ENCODE assay signal across 8 cellular contexts in the genomic region with DNA sequence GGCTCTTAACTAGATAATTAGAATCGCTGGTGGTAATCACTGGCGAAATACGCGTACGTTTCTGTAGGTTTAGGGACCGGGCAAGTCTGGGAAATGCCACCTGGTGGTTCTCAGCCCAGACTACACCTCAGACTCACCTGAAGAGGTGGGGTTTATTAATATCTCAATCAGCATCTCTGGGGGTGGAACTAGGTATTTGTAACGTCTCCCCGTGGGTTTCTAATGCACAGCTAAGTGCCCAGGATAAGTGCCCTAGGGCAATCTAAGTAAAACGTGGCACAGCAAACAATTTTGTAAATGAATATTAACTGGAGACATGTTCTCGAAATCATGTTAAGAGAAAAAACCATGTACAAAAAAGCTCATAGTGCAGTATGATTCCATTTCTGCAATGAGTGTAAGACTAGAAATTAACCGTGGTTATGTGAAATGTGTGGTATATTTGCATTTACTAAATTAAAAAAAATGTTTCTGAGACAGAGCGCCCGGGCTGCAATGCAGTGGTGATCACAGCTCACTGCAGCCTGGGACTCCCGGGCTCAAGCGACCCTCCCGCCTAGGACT. TPM values are rescaled to one million over a fixed set of nuclear protein-coding genes. Genes with fewer than 3 reads are reported as not detected.
A peak's percentile ranks its signal among the peaks of the same experiment; 100 is the strongest.
DNase-seq lines count a peak whose midpoint lies in the region; ATAC-seq, FAIRE-seq and TF ChIP-seq lines count a peak whose summit lies in the region.

No MANE protein-coding gene starts in this region.

- no peak for TF ChIP-seq CTCF in AG09309 (IDR thresholded peaks at IDR 0.05; ENCODE audit: control insufficient read depth, insufficient read depth, low read depth, low read length, missing control alignments)
- peak in 5 of 6 experiments; percentile 5 to 49 (median 20) for TF ChIP-seq CTCF in adrenal gland (IDR thresholded peaks at IDR 0.05)

- H3K36me3 ChIP-seq in adrenal gland (replicated peaks in 1 of 2), result no peaks in the 10 kb centered on the region
- no peaks in the 10 kb centered on the region for H3K36me3 ChIP-seq in iPS DF 6.9 (ENCODE audit: control insufficient read depth, insufficient read depth, low read length)
- no peaks in the 10 kb centered on the region for H3K36me3 ChIP-seq in small intestine (ENCODE audit: control insufficient read depth in 2 of 2, insufficient read depth in 2 of 2, low read length in 2 of 2)

- intact Hi-C loops in adrenal gland (cut with DNase I), result no loop called here

- TF ChIP-seq POLR2A in adrenal gland (IDR thresholded peaks at IDR 0.05), result no peak

- H3K4me1 ChIP-seq in adrenal gland (replicated peaks in 1 of 2) (peaks cover 12 to 32% of the 10 kb centered on the region in 2 donors), iPS DF 6.9 (ENCODE audit: control insufficient read depth, insufficient read depth, low read length) (peaks cover 4% of the 10 kb centered on the region), small intestine (ENCODE audit: control insufficient read depth in 2 of 2, insufficient read depth in 1 of 2, low read depth in 1 of 2, low read length in 1 of 2) (peaks cover 2 to 5% of the 10 kb centered on the region in 2 donors)

- no peak for DNase-seq in AG09309 (ENCODE audit: low read depth)
- peak; percentile 63 for DNase-seq in NCI-H345 treated with DMSO at 0.1 percent for 48 hours (lab: John Stamatoyannopoulos, UW; ENCODE audit: unreplicated experiment)
- no peak for DNase-seq in adrenal gland
- DNase-seq in iPS DF 6.9 (ENCODE audit: low read depth, low spot score), result no peak
- DNase-seq in small intestine, result peak; percentile 81
- no peak for DNase-seq in COLO829 (ENCODE audit: low spot score)

- 36 to 41% (median 38%) methylated on average over 16 of the region's 16 CpGs for WGBS in adrenal gland, 4 donors
- WGBS in iPS DF 6.9 (ENCODE audit: insufficient coverage, insufficient read length), result no CpG with 5 or more reads among the region's 16 CpGs
- 7 to 28% (median 14%) methylated on average over 16 of the region's 16 CpGs for WGBS in small intestine, 3 donors

- H3K9me3 ChIP-seq in adrenal gland (replicated peaks in 1 of 3) (no peaks in the 10 kb centered on the region), iPS DF 6.9 (ENCODE audit: control insufficient read depth, insufficient read depth, low read length) (no peaks in the 10 kb centered on the region), small intestine (ENCODE audit: control insufficient read depth, low read depth) (no peaks in the 10 kb centered on the region)

- H3K27me3 ChIP-seq in adrenal gland (no peaks in the 10 kb centered on the region), iPS DF 6.9 (ENCODE audit: control insufficient read depth, insufficient read depth, low read length) (no peaks in the 10 kb centered on the region), small intestine (ENCODE audit: control insufficient read depth in 2 of 2, insufficient read depth in 2 of 2, low read length in 2 of 2) (no peaks in the 10 kb centered on the region)

- ATAC-seq in GM18867 (IDR thresholded peaks at IDR 0.05; ENCODE audit: unreplicated experiment), result peak; percentile 51
- peak; percentile 50 for ATAC-seq in HG03066 (IDR thresholded peaks at IDR 0.05; ENCODE audit: low read depth, unreplicated experiment)

- H3K4me3 ChIP-seq in AG09309 (ENCODE audit: control insufficient read depth, low read depth, low read length), result peak overlapping the region; percentile 80
- peak overlapping the region in 3 of 4 donors; percentile 13 to 94 (median 76) for H3K4me3 ChIP-seq in adrenal gland
- H3K4me3 ChIP-seq in iPS DF 6.9 (ENCODE audit: low read length), result peak overlapping the region; percentile 76; the same call in 1 of the 2 replicates
- peak overlapping the region; percentile 21 to 53 for H3K4me3 ChIP-seq in small intestine (ENCODE audit: low read depth in 1 of 2, low read length in 2 of 2)

- FAIRE-seq in small intestine (lab: Jason Lieb, UNC), result no peak

- H3K27ac ChIP-seq in adrenal gland, result peak overlapping the region in 4 of 5 donors; percentile 43 to 93 (median 79)
- H3K27ac ChIP-seq in iPS DF 6.9 (ENCODE audit: low read length), result no peak overlapping the region
- peak overlapping the region; percentile 75 for H3K27ac ChIP-seq in small intestine (ENCODE audit: low read depth in 1 of 2, low read length in 1 of 2)

RNA-seq across cellular contexts. Expression of gene CNOT11, which starts 0.8 kb away (rescaled TPM):
- total RNA-seq in adrenal gland, result 10 to 100 TPM; 27.4 to 36.1 (median 32.6) TPM
- polyA plus RNA-seq in adrenal gland (10 to 100 TPM in 2 of 3 donors, 1 to 10 TPM in 1; 9.5 to 67.3 (median 14.2) TPM), small intestine (10 to 100 TPM; 22.4 to 29.5 (median 26.2) TPM)

RNA-seq across cellular contexts. Expression of gene RNF149, which starts 56.6 kb away (rescaled TPM):
- 10 to 100 TPM; 38.4 to 98.4 (median 59.0) TPM for total RNA-seq in adrenal gland
- 10 to 100 TPM; 31.5 to 48.5 (median 39.5) TPM for polyA plus RNA-seq in adrenal gland
- 10 to 100 TPM; 23.0 to 32.7 (median 24.4) TPM for polyA plus RNA-seq in small intestine

Comparison
In these comparisons a context has a peak if more than half of its experiments do, and no peak if none do; other contexts are left out.
1. DNase-seq: peak in NCI-H345 treated with DMSO at 0.1 percent for 48 hours (single experiment) and small intestine (single experiment); none in AG09309 (single experiment), adrenal gland (0 of 7), iPS DF 6.9 (single experiment) and COLO829 (single experiment).
2. Peak in every context shown above with its lines, with median percentiles within 50 percentile points of each other: H3K4me3 ChIP-seq.